ENCODE assay signal across 11 cellular contexts in the genomic region with DNA sequence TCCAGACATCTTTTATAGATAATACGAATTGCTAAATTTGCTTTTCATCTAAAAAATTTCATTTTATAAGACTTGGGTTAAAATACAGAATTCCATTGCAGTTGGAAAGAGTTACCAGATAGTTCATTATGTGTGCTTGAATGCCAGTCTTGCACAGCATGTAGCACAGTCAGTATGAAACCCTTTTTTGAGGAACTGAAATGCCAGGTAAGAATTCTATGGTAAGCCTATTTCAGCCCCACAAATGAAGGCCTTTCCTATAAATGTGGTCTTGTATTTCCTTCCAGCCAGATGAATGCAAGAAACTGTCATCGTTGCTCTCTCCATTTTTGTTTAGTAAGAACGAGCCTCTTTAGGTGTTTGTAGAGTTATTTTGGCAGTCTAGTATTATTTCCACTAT.
DNase-seq lines count a peak whose midpoint lies in the region; ATAC-seq and TF ChIP-seq lines count a peak whose summit lies in the region.
"Had no signal": no experiment of that assay in that cellular context is flagged by ENCODE, and none has a peak within 500 bp of the region (broad histone marks: within the 10 kb centered on the region; RNA-seq: fewer than 3 reads in every experiment).

No MANE protein-coding gene starts in this region.

- WGBS in testis, 2 donors = 84 to 93% methylated on average over 3 of the region's 3 CpGs
- 85 to 95% methylated on average over 3 of the region's 3 CpGs for WGBS in sigmoid colon, 2 donors

- H4K20me1 ChIP-seq in OCI-LY7 (ENCODE audit: insufficient read depth, low read length) = no peaks in the 10 kb centered on the region

- H3K4me1 ChIP-seq in OCI-LY7 (ENCODE audit: insufficient read depth, low read length, poor library complexity, severe bottlenecking) (peaks cover 16% of the 10 kb centered on the region), testis (no peaks in the 10 kb centered on the region), sigmoid colon (peaks cover 0 to 16% (median 5%) of the 10 kb centered on the region in 4 donors)
- H3K4me1 ChIP-seq: parathyroid adenoma had no signal

- peak overlapping the region; percentile 22; the same call in 1 of the 2 replicates for H3K4me2 ChIP-seq in OCI-LY7 (ENCODE audit: low read length)

- no peak overlapping the region for H2AFZ ChIP-seq in OCI-LY7 (ENCODE audit: low read length)
- H2AFZ ChIP-seq: parathyroid adenoma had no signal

- TF ChIP-seq CTCF in OCI-LY7 (conservative IDR thresholded peaks at IDR 0.05; ENCODE audit: low read length) = no peak
- no peak for TF ChIP-seq CTCF in testis (IDR thresholded peaks at IDR 0.05)
- TF ChIP-seq CTCF in sigmoid colon (IDR thresholded peaks at IDR 0.05) = no peak

- no peaks in the 10 kb centered on the region for H3K27me3 ChIP-seq in testis
- no peaks in the 10 kb centered on the region for H3K27me3 ChIP-seq in sigmoid colon

- no peak overlapping the region for H3K4me3 ChIP-seq in OCI-LY7 (ENCODE audit: low read depth, low read length, poor library complexity, severe bottlenecking)
- H3K4me3 ChIP-seq in testis = no peak overlapping the region
- H3K4me3 ChIP-seq in sigmoid colon = no peak overlapping the region

- H3K9me3 ChIP-seq in OCI-LY7 (ENCODE audit: low read length) (no peaks in the 10 kb centered on the region), testis (no peaks in the 10 kb centered on the region), sigmoid colon (no peaks in the 10 kb centered on the region)

- H3K9me2 ChIP-seq in OCI-LY7 (ENCODE audit: insufficient read depth, low read length) = no peaks in the 10 kb centered on the region

- intact Hi-C loops in OCI-LY7 (cut with micrococcal nuclease; ENCODE audit: unreplicated experiment) (loop anchor here (5.0 kb wide), 2 partner anchors 163 to 233 kb away; a partner anchor contains a TSS), testis (cut with DNase I; ENCODE audit: low total_unique reads) (no loop called here), sigmoid colon (cut with DNase I) (no loop called here)

- H3K27ac ChIP-seq in OCI-LY7 (ENCODE audit: low read depth, low read length, poor library complexity, severe bottlenecking) (no peak overlapping the region), testis (no peak overlapping the region), sigmoid colon (no peak overlapping the region)
- H3K27ac ChIP-seq: parathyroid adenoma had no signal

- ATAC-seq in GM18858 (IDR thresholded peaks at IDR 0.05; ENCODE audit: unreplicated experiment) = peak; percentile 99
- ATAC-seq in GM21515 (IDR thresholded peaks at IDR 0.05; ENCODE audit: unreplicated experiment) = peak; percentile 94
- peak; percentile 98 for ATAC-seq in HG03066 (IDR thresholded peaks at IDR 0.05; ENCODE audit: low read depth, unreplicated experiment)

- CTCF ChIA-PET in OCI-LY7 (lab: Charles Lee; ENCODE audit: unreplicated experiment) = no interaction called here

- DNase-seq in OCI-LY7 (ENCODE audit: low spot score) = peak; percentile 67
- DNase-seq in NCI-H82 treated with DMSO at 0.1 percent for 48 hours (lab: John Stamatoyannopoulos, UW; ENCODE audit: unreplicated experiment) = no peak
- no peak for DNase-seq in testis
- DNase-seq in sigmoid colon = no peak
- no peak for DNase-seq in activated CD8-positive, alpha-beta memory T cell treated with anti-CD3 and anti-CD28 coated beads, Interleukin-2, amount 50 U/mL, for 48 hours
- DNase-seq: CD8-positive, alpha-beta memory T cell; erythroblast had no signal

- H3K79me2 ChIP-seq in OCI-LY7 (ENCODE audit: insufficient read depth, low read depth, low read length) = no peaks in the 10 kb centered on the region

- TF ChIP-seq EP300 in sigmoid colon (IDR thresholded peaks at IDR 0.05) = no peak

- H3K36me3 ChIP-seq in OCI-LY7 (ENCODE audit: insufficient read depth, low read length) (no peaks in the 10 kb centered on the region), testis (ENCODE audit: low read depth, missing control alignments) (no peaks in the 10 kb centered on the region), sigmoid colon (peaks cover 0 to 15% (median 2%) of the 10 kb centered on the region in 4 donors)

- POLR2A ChIA-PET in OCI-LY7 (lab: Charles Lee) = interaction anchor here (0.6 to 1.2 kb wide), 2 partner anchors 13 to 237 kb away, joined by 3 to 7 read pairs; no protein-coding TSS in a partner anchor

- TF ChIP-seq POLR2A in testis (IDR thresholded peaks at IDR 0.05) = no peak
- TF ChIP-seq POLR2A in sigmoid colon (IDR thresholded peaks at IDR 0.05) = no peak

- no TSS peak for BruUV-seq in OCI-LY7 (replicated peaks; lab: Mats Ljungman, UMichigan)
